In genomic region chr17:46942441-46943217, GRCh38 we compare ENCODE assay signal across 8 cellular contexts. TPM values are rescaled to one million over a fixed set of nuclear protein-coding genes. Genes with fewer than 3 reads are reported as not detected.
DNase-seq lines count a peak whose midpoint lies in the region; ATAC-seq and TF ChIP-seq lines count a peak whose summit lies in the region.

No MANE protein-coding gene starts in this region.

- TF ChIP-seq CTCF in OCI-LY7 (conservative IDR thresholded peaks at IDR 0.05; ENCODE audit: low read length) (peak; percentile 94), foreskin keratinocyte (conservative IDR thresholded peaks at IDR 0.05) (peak; percentile 91)

- no peak overlapping the region for H2AFZ ChIP-seq in OCI-LY7 (ENCODE audit: low read length)

- no peaks in the 10 kb centered on the region for H3K9me3 ChIP-seq in OCI-LY7 (ENCODE audit: low read length)

- peaks cover 33% of the 10 kb centered on the region for H3K27me3 ChIP-seq in foreskin keratinocyte

- BruUV-seq in OCI-LY7 (replicated peaks; lab: Mats Ljungman, UMichigan), result no TSS peak

- DNase-seq in DMS153 treated with DMSO at 0.1 percent for 48 hours (lab: John Stamatoyannopoulos, UW; ENCODE audit: unreplicated experiment) (peak; percentile 27), KG1 (lab: John Stamatoyannopoulos, UW) (peak; percentile 32), OCI-LY7 (ENCODE audit: low spot score) (peak; percentile 79), foreskin keratinocyte (peak in 1 of 2 donors; percentile 36), occipital lobe (lab: John Stamatoyannopoulos, UW) (peak; percentile 54)
- peak; percentile 20 for DNase-seq in activated T-helper 9 cell treated with anti-CD3 and anti-CD28 coated beads, Interleukin-2, amount 50 U/mL, for 16 hours (ENCODE audit: low read depth)

- no peaks in the 10 kb centered on the region for H4K20me1 ChIP-seq in OCI-LY7 (ENCODE audit: insufficient read depth, low read length)

- CTCF ChIA-PET in OCI-LY7 (lab: Charles Lee; ENCODE audit: unreplicated experiment), result interaction anchor here (0.9 to 1.7 kb wide), 2 partner anchors 49 to 58 kb away, joined by 3 to 6 read pairs; no protein-coding TSS in a partner anchor

- H3K36me3 ChIP-seq in OCI-LY7 (ENCODE audit: insufficient read depth, low read length), result peaks cover 41% of the 10 kb centered on the region

- H3K4me2 ChIP-seq in OCI-LY7 (ENCODE audit: low read length), result no peak overlapping the region

- H3K4me1 ChIP-seq in OCI-LY7 (ENCODE audit: insufficient read depth, low read length, poor library complexity, severe bottlenecking) (peaks cover 10% of the 10 kb centered on the region), foreskin keratinocyte (no peaks in the 10 kb centered on the region)

- no peaks in the 10 kb centered on the region for H3K79me2 ChIP-seq in OCI-LY7 (ENCODE audit: insufficient read depth, low read depth, low read length)

- ATAC-seq in foreskin keratinocyte, result peak; percentile 59
- ATAC-seq in GM19324 (IDR thresholded peaks at IDR 0.05; ENCODE audit: low FRiP score, unreplicated experiment), result no peak
- ATAC-seq in HG02870 (IDR thresholded peaks at IDR 0.05; ENCODE audit: unreplicated experiment), result no peak

- H3K9me2 ChIP-seq in OCI-LY7 (ENCODE audit: insufficient read depth, low read length), result no peaks in the 10 kb centered on the region

- POLR2A ChIA-PET in OCI-LY7 (lab: Charles Lee), result interaction anchor here (0.6 to 1.1 kb wide), 3 partner anchors 57 to 193 kb away, joined by 3 to 9 read pairs (median 3); no protein-coding TSS in a partner anchor

- no peak overlapping the region for H3K4me3 ChIP-seq in OCI-LY7 (ENCODE audit: low read depth, low read length, poor library complexity, severe bottlenecking)

- intact Hi-C loops in OCI-LY7 (cut with micrococcal nuclease; ENCODE audit: unreplicated experiment), result loop anchor here (1.0 to 10.0 kb wide), 3 partner anchors 59 to 375 kb away; no protein-coding TSS in a partner anchor

- H3K27ac ChIP-seq in OCI-LY7 (ENCODE audit: low read depth, low read length, poor library complexity, severe bottlenecking) (no peak overlapping the region), foreskin keratinocyte (no peak overlapping the region)

RNA-seq across cellular contexts. Expression of gene GOSR2, which starts 19.7 kb away (rescaled TPM):
- 40.9 and 46.5 TPM in 2 replicates for total RNA-seq in OCI-LY7 (2014; rRNA removed; shearing (Covaris generic))
- 61.6 and 62.8 TPM in 2 replicates for total RNA-seq in OCI-LY7 (2022)
- 34.6 and 41.1 TPM in 2 replicates for total RNA-seq in foreskin keratinocyte
- 34.3 and 38.4 TPM in 2 replicates for polyA plus RNA-seq in foreskin keratinocyte
- total RNA-seq in occipital lobe, result 40.7 TPM

RNA-seq across cellular contexts. Expression of gene RPRML, which starts 36.4 kb away (rescaled TPM):
- total RNA-seq in OCI-LY7 (2014; rRNA removed; shearing (Covaris generic)), result 8.8 and 12.8 TPM in 2 replicates
- total RNA-seq in OCI-LY7 (2022) (0.57 and 1.2 TPM in 2 replicates), foreskin keratinocyte (not detected in 2 replicates), occipital lobe (16.1 TPM)
- not detected in 2 replicates for polyA plus RNA-seq in foreskin keratinocyte
